ENCODE assay signal across 11 cellular contexts in genomic region chr6:53854843-53855567, GRCh38.
A peak's percentile ranks its signal among the peaks of the same experiment; 100 is the strongest.
DNase-seq lines count a peak whose midpoint lies in the region; ATAC-seq, FAIRE-seq and TF ChIP-seq lines count a peak whose summit lies in the region.
"Had no signal": no experiment of that assay in that cellular context is flagged by ENCODE, and none has a peak within 500 bp of the region (broad histone marks: within the 10 kb centered on the region; RNA-seq: fewer than 3 reads in every experiment).

No MANE protein-coding gene starts in this region.

- peaks cover 6% of the 10 kb centered on the region in 2 donors for H3K4me1 ChIP-seq in kidney (ENCODE audit: control insufficient read depth in 1 of 2, insufficient read depth in 1 of 2, low read depth in 1 of 2, low read length in 2 of 2)

- no peak for TF ChIP-seq CTCF in kidney (IDR thresholded peaks at IDR 0.05; ENCODE audit: borderline replicate concordance, extremely low read depth, insufficient read depth)
- TF ChIP-seq CTCF in foreskin fibroblast (IDR thresholded peaks at IDR 0.05; ENCODE audit: low read depth, low read length) = no peak

- H3K9me3 ChIP-seq in kidney (ENCODE audit: control insufficient read depth in 1 of 2, low read length in 2 of 2) = no peaks in the 10 kb centered on the region

- ATAC-seq in GM18511 (IDR thresholded peaks at IDR 0.05; ENCODE audit: unreplicated experiment) (peak; percentile 97), GM21423 (IDR thresholded peaks at IDR 0.05; ENCODE audit: unreplicated experiment) (peak; percentile 97), HG03439 (IDR thresholded peaks at IDR 0.05; ENCODE audit: unreplicated experiment) (peak; percentile 64)

- H3K4me3 ChIP-seq in kidney (ENCODE audit: low read length in 2 of 2) (no peak overlapping the region), foreskin fibroblast (ENCODE audit: low read depth in 1 of 2, low read length in 2 of 2) (no peak overlapping the region)

- no peaks in the 10 kb centered on the region for H3K36me3 ChIP-seq in kidney (ENCODE audit: control insufficient read depth in 1 of 2, insufficient read depth in 2 of 2, low read length in 2 of 2)

- FAIRE-seq in kidney (lab: Jason Lieb, UNC) = peak; percentile 37

- no peak for DNase-seq in kidney
- no peak for DNase-seq in LoVo (ENCODE audit: low spot score)
- no peak for DNase-seq in superior temporal gyrus (ENCODE audit: extremely low spot score)
- DNase-seq in DMS 273 (lab: John Stamatoyannopoulos, UW; ENCODE audit: unreplicated experiment) = no peak
- no peak for DNase-seq in foreskin fibroblast
- DNase-seq: DMS 273 treated with DMSO at 0.1 percent for 48 hours; NK-92 treated with Interleukin-12 subunit alpha and Interleukin-12 subunit beta, amount 100 ng/mL, for 24 hours; substantia nigra had no signal

- H3K9ac ChIP-seq in kidney (ENCODE audit: low read length in 2 of 2) = no peak overlapping the region

- H3K27ac ChIP-seq in kidney (ENCODE audit: low read depth in 2 of 2, low read length in 2 of 2) = no peak overlapping the region

- intact Hi-C loops in kidney (cut with DNase I) = no loop called here
